Comparison of ENCODE assay signal across 25 cellular contexts in genomic region chr20:42272516-42272915, GRCh38.
DNase-seq lines count a peak whose midpoint lies in the region; ATAC-seq and TF ChIP-seq lines count a peak whose summit lies in the region.
"Had no signal": no experiment of that assay in that cellular context is flagged by ENCODE, and none has a peak within 500 bp of the region (broad histone marks: within the 10 kb centered on the region; RNA-seq: fewer than 3 reads in every experiment).

No MANE protein-coding gene starts in this region.

- H3K4me1 ChIP-seq in esophagus muscularis mucosa (no peaks in the 10 kb centered on the region), neural progenitor cell (peaks cover 31% of the 10 kb centered on the region), MM.1S (ENCODE audit: low read length) (peaks cover 10% of the 10 kb centered on the region), uterus (no peaks in the 10 kb centered on the region)
- H3K4me1 ChIP-seq: BE2C, BLaER1 had no signal

- H3K27me3 ChIP-seq in esophagus muscularis mucosa (no peaks in the 10 kb centered on the region), neural progenitor cell (no peaks in the 10 kb centered on the region), MM.1S (replicated peaks; ENCODE audit: insufficient read depth, low read length) (no peaks in the 10 kb centered on the region), uterus (no peaks in the 10 kb centered on the region)
- H3K27me3 ChIP-seq: BE2C, BLaER1 had no signal

- H3K4me2 ChIP-seq in neural progenitor cell (no peak overlapping the region), MM.1S (ENCODE audit: low read depth, low read length) (no peak overlapping the region)
- H3K4me2 ChIP-seq: BLaER1 had no signal

- 93% methylated on average over 6 of the region's 6 CpGs for WGBS in esophagus muscularis mucosa

- H3K27ac ChIP-seq in esophagus muscularis mucosa (replicated peaks in 1 of 4) (no peak overlapping the region), neural progenitor cell (no peak overlapping the region), MM.1S (ENCODE audit: low read length) (no peak overlapping the region), uterus (no peak overlapping the region)
- H3K27ac ChIP-seq: BLaER1 had no signal

- H3K36me3 ChIP-seq in esophagus muscularis mucosa (no peaks in the 10 kb centered on the region), neural progenitor cell (no peaks in the 10 kb centered on the region), MM.1S (replicated peaks; ENCODE audit: insufficient read depth, low read length) (no peaks in the 10 kb centered on the region), uterus (no peaks in the 10 kb centered on the region)
- H3K36me3 ChIP-seq: BE2C, BLaER1 had no signal

- intact Hi-C loops in esophagus muscularis mucosa (cut with DNase I) (no loop called here), uterus (cut with DNase I; ENCODE audit: low total_unique reads) (no loop called here)

- H3K9me2 ChIP-seq in MM.1S (replicated peaks; ENCODE audit: insufficient read depth, low read length), result no peaks in the 10 kb centered on the region

- H3K36me3 Mint-ChIP-seq in neural progenitor cell, result no peaks in the 10 kb centered on the region
- H3K36me3 Mint-ChIP-seq: CD14-positive monocyte; CD4-positive, alpha-beta memory T cell; CD4-positive, CD25-positive, alpha-beta regulatory T cell; CD8-positive, alpha-beta memory T cell had no signal

- H2AFZ ChIP-seq in neural progenitor cell (replicated peaks) (no peak overlapping the region), MM.1S (ENCODE audit: low read length) (no peak overlapping the region)

- TF ChIP-seq EP300 in esophagus muscularis mucosa (IDR thresholded peaks at IDR 0.05), result no peak

- peak; percentile 70 for DNase-seq in NCI-H526 treated with DMSO at 0.1 percent for 48 hours (lab: John Stamatoyannopoulos, UW)
- DNase-seq in esophagus muscularis mucosa (ENCODE audit: extremely low spot score), result peak; percentile 42
- peak; percentile 5 for DNase-seq in neural progenitor cell (ENCODE audit: low spot score)
- DNase-seq in MM.1S, result no peak
- no peak for DNase-seq in uterus
- DNase-seq: 8988T; ACHN; BE2C; C1 segment of cervical spinal cord; CD4-positive, alpha-beta memory T cell; CD4-positive, CD25-positive, alpha-beta regulatory T cell; CD8-positive, alpha-beta memory T cell; COR-L47; DMS 273 treated with DMSO at 0.1 percent for 48 hours; DMS153; DMS53; DMS79; DND-41; EL; GDM1 had no signal

- no peak for TF ChIP-seq CTCF in esophagus muscularis mucosa (IDR thresholded peaks at IDR 0.05)
- no peak for TF ChIP-seq CTCF in neural progenitor cell (IDR thresholded peaks at IDR 0.05)
- no peak for TF ChIP-seq CTCF in MM.1S (IDR thresholded peaks at IDR 0.05; ENCODE audit: low read length)
- no peak for TF ChIP-seq CTCF in uterus (IDR thresholded peaks at IDR 0.05)

- ATAC-seq in HG02798 (IDR thresholded peaks at IDR 0.05; ENCODE audit: poor library complexity, unreplicated experiment), result no peak
- no peak for ATAC-seq in HG03457 (IDR thresholded peaks at IDR 0.05; ENCODE audit: unreplicated experiment)
- ATAC-seq: GM12878 had no signal

- H3K4me1 Mint-ChIP-seq in neural progenitor cell, result peaks cover 36% of the 10 kb centered on the region
- H3K4me1 Mint-ChIP-seq: CD14-positive monocyte; CD4-positive, alpha-beta memory T cell; CD4-positive, CD25-positive, alpha-beta regulatory T cell; CD8-positive, alpha-beta memory T cell had no signal

- TF ChIP-seq POLR2A in esophagus muscularis mucosa (IDR thresholded peaks at IDR 0.05; ENCODE audit: low read depth) (no peak), uterus (IDR thresholded peaks at IDR 0.05) (no peak)

- H3F3A ChIP-seq in neural progenitor cell (ENCODE audit: low read depth) (peaks cover 31% of the 10 kb centered on the region), MM.1S (ENCODE audit: insufficient read depth, low read length) (no peaks in the 10 kb centered on the region)

- no peak overlapping the region for H3K4me3 Mint-ChIP-seq in neural progenitor cell
- H3K4me3 Mint-ChIP-seq: CD14-positive monocyte; CD4-positive, alpha-beta memory T cell; CD4-positive, CD25-positive, alpha-beta regulatory T cell; CD8-positive, alpha-beta memory T cell had no signal

- H4K20me1 ChIP-seq in neural progenitor cell (ENCODE audit: low read depth) (no peaks in the 10 kb centered on the region), MM.1S (ENCODE audit: insufficient read depth, low read length) (no peaks in the 10 kb centered on the region)
- H4K20me1 ChIP-seq: BLaER1 had no signal

- no peak overlapping the region for H3K27ac Mint-ChIP-seq in neural progenitor cell
- H3K27ac Mint-ChIP-seq: CD14-positive monocyte; CD4-positive, alpha-beta memory T cell; CD4-positive, CD25-positive, alpha-beta regulatory T cell; CD8-positive, alpha-beta memory T cell had no signal

- H3K4me3 ChIP-seq in esophagus muscularis mucosa (no peak overlapping the region), neural progenitor cell (no peak overlapping the region), MM.1S (ENCODE audit: low read length) (no peak overlapping the region), uterus (no peak overlapping the region)
- H3K4me3 ChIP-seq: BLaER1, GM12878 had no signal

- H3K79me2 ChIP-seq in neural progenitor cell (ENCODE audit: low read depth), result no peaks in the 10 kb centered on the region
- H3K79me2 ChIP-seq in MM.1S (ENCODE audit: low read length), result no peaks in the 10 kb centered on the region

- H3K9ac ChIP-seq in neural progenitor cell (no peak overlapping the region), MM.1S (ENCODE audit: low read length) (no peak overlapping the region)
- H3K9ac ChIP-seq: BLaER1 had no signal

- no peaks in the 10 kb centered on the region for H3K9me3 ChIP-seq in esophagus muscularis mucosa
- H3K9me3 ChIP-seq in neural progenitor cell (ENCODE audit: low read depth), result no peaks in the 10 kb centered on the region
- no peaks in the 10 kb centered on the region for H3K9me3 ChIP-seq in MM.1S (replicated peaks; ENCODE audit: insufficient read depth, low read length)
- no peaks in the 10 kb centered on the region for H3K9me3 ChIP-seq in uterus
- H3K9me3 ChIP-seq: BE2C, BLaER1 had no signal

- H3K9me3 Mint-ChIP-seq in neural progenitor cell, result peaks cover 4% of the 10 kb centered on the region

- peaks cover 6% of the 10 kb centered on the region for H3K27me3 Mint-ChIP-seq in neural progenitor cell (ENCODE audit: insufficient read depth, low read depth)
- H3K27me3 Mint-ChIP-seq: CD4-positive, alpha-beta memory T cell; CD4-positive, CD25-positive, alpha-beta regulatory T cell; CD8-positive, alpha-beta memory T cell had no signal

Comparison
In these comparisons a context has a peak if more than half of its experiments do, and no peak if none do; other contexts are left out.
1. DNase-seq: peak in NCI-H526 treated with DMSO at 0.1 percent for 48 hours (single experiment), esophagus muscularis mucosa (single experiment) and neural progenitor cell (single experiment); none in MM.1S (single experiment) and uterus (0 of 2).